In genomic region chr18:67694787-67695186, GRCh38 we compare ENCODE assay signal across 18 cellular contexts.
"Had no signal": no experiment of that assay in that cellular context is flagged by ENCODE, and none has a peak within 500 bp of the region (broad histone marks: within the 10 kb centered on the region; RNA-seq: fewer than 3 reads in every experiment).

No MANE protein-coding gene starts in this region.

- H3K4me3 ChIP-seq: adrenal gland, dorsolateral prefrontal cortex, gastroesophageal sphincter, heart left ventricle, left ventricle myocardium inferior, smooth muscle cell, stomach, testis had no signal

- ATAC-seq: activated CD4-positive, CD25-positive, alpha-beta regulatory T cell treated with anti-CD3 and anti-CD28 coated beads, Interleukin-2, amount 50 U/mL, for 24 hours; gastroesophageal sphincter; heart left ventricle; stimulated activated effector memory CD8-positive, alpha-beta T cell treated with anti-CD3 and anti-CD28 coated beads, Interleukin-12 subunit alpha, Interleukin-12 subunit beta, amount 100 ng/mL, for 72 hours had no signal

- H3K4me2 ChIP-seq: smooth muscle cell had no signal

- H3K36me3 ChIP-seq: adrenal gland, gastroesophageal sphincter, heart left ventricle, left ventricle myocardium inferior, stomach had no signal

- H3K27me3 ChIP-seq: adrenal gland, dorsolateral prefrontal cortex, gastroesophageal sphincter, heart left ventricle, stomach, testis had no signal

- H3K27ac ChIP-seq: adrenal gland, dorsolateral prefrontal cortex, epithelial cell of prostate, gastroesophageal sphincter, heart left ventricle, left ventricle myocardium inferior, stomach, testis had no signal

- H3K4me1 ChIP-seq: adrenal gland, gastroesophageal sphincter, heart left ventricle, left ventricle myocardium inferior, stomach, testis had no signal

- H3K9me3 ChIP-seq: adrenal gland, testis had no signal

- DNase-seq: activated CD4-positive, alpha-beta T cell treated with anti-CD3 and anti-CD28 coated beads, Interleukin-2, amount 50 U/mL, for 1 hour; activated CD8-positive, alpha-beta memory T cell treated with anti-CD3 and anti-CD28 coated beads for 24 hours; activated gamma-delta T cell; adrenal gland; dorsolateral prefrontal cortex; heart left ventricle; kidney; left ventricle myocardium inferior; occipital lobe; stimulated activated CD4-positive, alpha-beta T cell treated with anti-CD3 and anti-CD28 coated beads, Interleukin-4, amount 100 ng/mL, for 1 hour; stomach; T1000; testis had no signal
